Comparison of ENCODE assay signal across 1 cellular context in the genomic region with DNA sequence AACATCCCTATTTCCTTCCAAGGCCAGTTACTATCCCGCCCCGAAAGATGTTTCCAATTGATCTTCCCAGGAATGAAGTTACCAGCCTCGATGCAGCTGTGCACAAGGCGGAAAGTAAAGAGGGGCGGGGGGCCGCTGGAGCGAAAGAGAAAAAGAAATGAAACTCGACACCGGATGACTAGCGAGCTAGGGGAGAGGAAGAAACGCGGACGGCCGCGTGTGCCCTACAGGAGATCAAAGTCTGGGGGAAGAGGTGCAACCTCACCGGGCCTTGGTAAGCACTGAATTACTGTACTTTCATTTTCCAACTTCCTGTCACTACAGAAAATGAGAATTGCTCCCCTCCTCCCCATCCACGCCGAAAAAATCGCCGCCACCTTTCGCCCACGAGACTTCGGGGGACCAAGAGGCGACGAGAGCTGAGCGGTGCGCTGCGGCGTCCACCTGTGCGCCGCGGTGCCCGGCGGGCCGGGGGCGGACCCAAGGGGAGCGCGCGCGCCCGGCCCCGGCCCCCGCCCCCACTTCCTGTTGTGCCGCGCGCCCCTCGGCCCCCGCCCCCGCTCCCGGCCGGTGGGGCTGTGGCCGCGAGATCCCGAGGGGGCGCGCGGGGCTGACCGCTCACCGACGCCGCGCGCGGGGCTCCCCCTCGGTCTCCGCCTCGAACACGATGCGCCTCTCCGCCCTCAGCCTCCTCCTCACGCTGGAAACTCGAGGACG.
TF ChIP-seq lines count a peak whose summit lies in the region.

No MANE protein-coding gene starts in this region.

TF ChIP-seq in GM12878, 131 proteins besides CTCF, POLR2A, EP300 and RAD21 (continues in another document):
- TF ChIP-seq SREBF2 (IDR thresholded peaks at IDR 0.05; ENCODE audit: low read length) = no peak
- peak; percentile 62 to 74 for TF ChIP-seq IKZF2 (IDR thresholded peaks at IDR 0.05)
- TF ChIP-seq ETV6 (conservative IDR thresholded peaks at IDR 0.05 in 1 of 2, IDR thresholded peaks at IDR 0.05 in 1 of 2; ENCODE audit: borderline replicate concordance in 1 of 2, low read depth in 1 of 2) = peak in 1 of 2 experiments; percentile 97; a peak in 2 of 4 replicates
- peak; percentile 23; the same call in 1 of the 2 replicates for TF ChIP-seq POLR2AphosphoS2 (IDR thresholded peaks at IDR 0.05; ENCODE audit: low read depth, low read length)
- TF ChIP-seq SRF (IDR thresholded peaks at IDR 0.05; ENCODE audit: low read depth in 2 of 2, low read length in 2 of 2) = no peak
- TF ChIP-seq TCF12 (IDR thresholded peaks at IDR 0.05; ENCODE audit: low read depth, low read length) = peak; percentile 55; the same call in 1 of the 2 replicates
- peak; percentile 72 to 83; a peak in 3 of 4 replicates for TF ChIP-seq BHLHE40 (IDR thresholded peaks at IDR 0.05; ENCODE audit: borderline replicate concordance in 1 of 2, low read depth in 2 of 2, low read length in 1 of 2)
- no peak for TF ChIP-seq CEBPB (IDR thresholded peaks at IDR 0.05; ENCODE audit: borderline replicate concordance in 1 of 2, low read depth in 2 of 2, low read length in 2 of 2)
- peak; percentile 97 for TF ChIP-seq TCF7 (IDR thresholded peaks at IDR 0.05; ENCODE audit: borderline replicate concordance)
- TF ChIP-seq, protein P1, sequence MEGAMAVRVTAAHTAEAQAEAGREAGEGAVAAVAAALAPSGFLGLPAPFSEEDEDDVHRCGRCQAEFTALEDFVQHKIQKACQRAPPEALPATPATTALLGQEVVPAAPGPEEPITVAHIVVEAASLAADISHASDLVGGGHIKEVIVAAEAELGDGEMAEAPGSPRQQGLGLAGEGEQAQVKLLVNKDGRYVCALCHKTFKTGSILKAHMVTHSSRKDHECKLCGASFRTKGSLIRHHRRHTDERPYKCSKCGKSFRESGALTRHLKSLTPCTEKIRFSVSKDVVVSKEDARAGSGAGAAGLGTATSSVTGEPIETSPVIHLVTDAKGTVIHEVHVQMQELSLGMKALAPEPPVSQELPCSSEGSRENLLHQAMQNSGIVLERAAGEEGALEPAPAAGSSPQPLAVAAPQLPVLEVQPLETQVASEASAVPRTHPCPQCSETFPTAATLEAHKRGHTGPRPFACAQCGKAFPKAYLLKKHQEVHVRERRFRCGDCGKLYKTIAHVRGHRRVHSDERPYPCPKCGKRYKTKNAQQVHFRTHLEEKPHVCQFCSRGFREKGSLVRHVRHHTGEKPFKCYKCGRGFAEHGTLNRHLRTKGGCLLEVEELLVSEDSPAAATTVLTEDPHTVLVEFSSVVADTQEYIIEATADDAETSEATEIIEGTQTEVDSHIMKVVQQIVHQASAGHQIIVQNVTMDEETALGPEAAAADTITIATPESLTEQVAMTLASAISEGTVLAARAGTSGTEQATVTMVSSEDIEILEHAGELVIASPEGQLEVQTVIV (IDR thresholded peaks at IDR 0.05; ENCODE audit: borderline replicate concordance, partially characterized antibody) = no peak
- TF ChIP-seq LARP7 (IDR thresholded peaks at IDR 0.05) = no peak
- TF ChIP-seq PAX5 (IDR thresholded peaks at IDR 0.05; ENCODE audit: borderline replicate concordance, low read depth, low read length) = no peak; the same call in 1 of the 2 replicates
- TF ChIP-seq MYB (IDR thresholded peaks at IDR 0.05; ENCODE audit: borderline replicate concordance, low read depth, low read length) = no peak
- TF ChIP-seq RAD51 (IDR thresholded peaks at IDR 0.05) = no peak
- peak; percentile 35; the same call in 1 of the 2 replicates for TF ChIP-seq HCFC1 (IDR thresholded peaks at IDR 0.05; ENCODE audit: low read length)
- peak; percentile 44; the same call in 1 of the 2 replicates for TF ChIP-seq MTA2 (IDR thresholded peaks at IDR 0.05; ENCODE audit: low read depth)
- TF ChIP-seq CREB1 (IDR thresholded peaks at IDR 0.05; ENCODE audit: low read depth) = peak; percentile 69; the same call in 1 of the 2 replicates
- TF ChIP-seq, protein P2, sequence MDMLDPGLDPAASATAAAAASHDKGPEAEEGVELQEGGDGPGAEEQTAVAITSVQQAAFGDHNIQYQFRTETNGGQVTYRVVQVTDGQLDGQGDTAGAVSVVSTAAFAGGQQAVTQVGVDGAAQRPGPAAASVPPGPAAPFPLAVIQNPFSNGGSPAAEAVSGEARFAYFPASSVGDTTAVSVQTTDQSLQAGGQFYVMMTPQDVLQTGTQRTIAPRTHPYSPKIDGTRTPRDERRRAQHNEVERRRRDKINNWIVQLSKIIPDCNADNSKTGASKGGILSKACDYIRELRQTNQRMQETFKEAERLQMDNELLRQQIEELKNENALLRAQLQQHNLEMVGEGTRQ (IDR thresholded peaks at IDR 0.05; ENCODE audit: borderline replicate concordance, low read depth, low read length) = no peak
- peak; percentile 71; the same call in 1 of the 2 replicates for TF ChIP-seq HDGF (IDR thresholded peaks at IDR 0.05)
- TF ChIP-seq NR2C1 (IDR thresholded peaks at IDR 0.05) = no peak
- no peak for TF ChIP-seq RCOR1 (conservative IDR thresholded peaks at IDR 0.05; ENCODE audit: low read depth, low read length)
- peak; percentile 63 for TF ChIP-seq RUNX3 (IDR thresholded peaks at IDR 0.05; ENCODE audit: low read length)
- peak; percentile 77 for TF ChIP-seq CREM (IDR thresholded peaks at IDR 0.05; ENCODE audit: low read depth)
- no peak; the same call in 1 of the 2 replicates for TF ChIP-seq EED (IDR thresholded peaks at IDR 0.05; ENCODE audit: low read depth)
- no peak for TF ChIP-seq NRF1 (conservative IDR thresholded peaks at IDR 0.05; ENCODE audit: low read depth, low read length)
- TF ChIP-seq EGR1 (IDR thresholded peaks at IDR 0.05; ENCODE audit: borderline replicate concordance in 1 of 2, low read depth in 2 of 2, low read length in 2 of 2) = peak; percentile 12 to 90
- peak; percentile 35; the same call in 1 of the 2 replicates for TF ChIP-seq NFIC (IDR thresholded peaks at IDR 0.05; ENCODE audit: low read depth, low read length)
- TF ChIP-seq, protein P3, sequence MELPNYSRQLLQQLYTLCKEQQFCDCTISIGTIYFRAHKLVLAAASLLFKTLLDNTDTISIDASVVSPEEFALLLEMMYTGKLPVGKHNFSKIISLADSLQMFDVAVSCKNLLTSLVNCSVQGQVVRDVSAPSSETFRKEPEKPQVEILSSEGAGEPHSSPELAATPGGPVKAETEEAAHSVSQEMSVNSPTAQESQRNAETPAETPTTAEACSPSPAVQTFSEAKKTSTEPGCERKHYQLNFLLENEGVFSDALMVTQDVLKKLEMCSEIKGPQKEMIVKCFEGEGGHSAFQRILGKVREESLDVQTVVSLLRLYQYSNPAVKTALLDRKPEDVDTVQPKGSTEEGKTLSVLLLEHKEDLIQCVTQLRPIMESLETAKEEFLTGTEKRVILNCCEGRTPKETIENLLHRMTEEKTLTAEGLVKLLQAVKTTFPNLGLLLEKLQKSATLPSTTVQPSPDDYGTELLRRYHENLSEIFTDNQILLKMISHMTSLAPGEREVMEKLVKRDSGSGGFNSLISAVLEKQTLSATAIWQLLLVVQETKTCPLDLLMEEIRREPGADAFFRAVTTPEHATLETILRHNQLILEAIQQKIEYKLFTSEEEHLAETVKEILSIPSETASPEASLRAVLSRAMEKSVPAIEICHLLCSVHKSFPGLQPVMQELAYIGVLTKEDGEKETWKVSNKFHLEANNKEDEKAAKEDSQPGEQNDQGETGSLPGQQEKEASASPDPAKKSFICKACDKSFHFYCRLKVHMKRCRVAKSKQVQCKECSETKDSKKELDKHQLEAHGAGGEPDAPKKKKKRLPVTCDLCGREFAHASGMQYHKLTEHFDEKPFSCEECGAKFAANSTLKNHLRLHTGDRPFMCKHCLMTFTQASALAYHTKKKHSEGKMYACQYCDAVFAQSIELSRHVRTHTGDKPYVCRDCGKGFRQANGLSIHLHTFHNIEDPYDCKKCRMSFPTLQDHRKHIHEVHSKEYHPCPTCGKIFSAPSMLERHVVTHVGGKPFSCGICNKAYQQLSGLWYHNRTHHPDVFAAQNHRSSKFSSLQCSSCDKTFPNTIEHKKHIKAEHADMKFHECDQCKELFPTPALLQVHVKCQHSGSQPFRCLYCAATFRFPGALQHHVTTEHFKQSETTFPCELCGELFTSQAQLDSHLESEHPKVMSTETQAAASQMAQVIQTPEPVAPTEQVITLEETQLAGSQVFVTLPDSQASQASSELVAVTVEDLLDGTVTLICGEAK (IDR thresholded peaks at IDR 0.05; ENCODE audit: borderline replicate concordance) = peak; percentile 60; the same call in 1 of the 2 replicates
- TF ChIP-seq, protein P4, sequence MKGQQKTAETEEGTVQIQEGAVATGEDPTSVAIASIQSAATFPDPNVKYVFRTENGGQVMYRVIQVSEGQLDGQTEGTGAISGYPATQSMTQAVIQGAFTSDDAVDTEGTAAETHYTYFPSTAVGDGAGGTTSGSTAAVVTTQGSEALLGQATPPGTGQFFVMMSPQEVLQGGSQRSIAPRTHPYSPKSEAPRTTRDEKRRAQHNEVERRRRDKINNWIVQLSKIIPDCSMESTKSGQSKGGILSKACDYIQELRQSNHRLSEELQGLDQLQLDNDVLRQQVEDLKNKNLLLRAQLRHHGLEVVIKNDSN (IDR thresholded peaks at IDR 0.05; ENCODE audit: borderline replicate concordance, extremely low read length, insufficient read depth, low read depth, low read length) = no peak
- peak; percentile 93 for TF ChIP-seq NBN (IDR thresholded peaks at IDR 0.05)
- TF ChIP-seq, protein P5, sequence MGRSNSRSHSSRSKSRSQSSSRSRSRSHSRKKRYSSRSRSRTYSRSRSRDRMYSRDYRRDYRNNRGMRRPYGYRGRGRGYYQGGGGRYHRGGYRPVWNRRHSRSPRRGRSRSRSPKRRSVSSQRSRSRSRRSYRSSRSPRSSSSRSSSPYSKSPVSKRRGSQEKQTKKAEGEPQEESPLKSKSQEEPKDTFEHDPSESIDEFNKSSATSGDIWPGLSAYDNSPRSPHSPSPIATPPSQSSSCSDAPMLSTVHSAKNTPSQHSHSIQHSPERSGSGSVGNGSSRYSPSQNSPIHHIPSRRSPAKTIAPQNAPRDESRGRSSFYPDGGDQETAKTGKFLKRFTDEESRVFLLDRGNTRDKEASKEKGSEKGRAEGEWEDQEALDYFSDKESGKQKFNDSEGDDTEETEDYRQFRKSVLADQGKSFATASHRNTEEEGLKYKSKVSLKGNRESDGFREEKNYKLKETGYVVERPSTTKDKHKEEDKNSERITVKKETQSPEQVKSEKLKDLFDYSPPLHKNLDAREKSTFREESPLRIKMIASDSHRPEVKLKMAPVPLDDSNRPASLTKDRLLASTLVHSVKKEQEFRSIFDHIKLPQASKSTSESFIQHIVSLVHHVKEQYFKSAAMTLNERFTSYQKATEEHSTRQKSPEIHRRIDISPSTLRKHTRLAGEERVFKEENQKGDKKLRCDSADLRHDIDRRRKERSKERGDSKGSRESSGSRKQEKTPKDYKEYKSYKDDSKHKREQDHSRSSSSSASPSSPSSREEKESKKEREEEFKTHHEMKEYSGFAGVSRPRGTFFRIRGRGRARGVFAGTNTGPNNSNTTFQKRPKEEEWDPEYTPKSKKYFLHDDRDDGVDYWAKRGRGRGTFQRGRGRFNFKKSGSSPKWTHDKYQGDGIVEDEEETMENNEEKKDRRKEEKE (IDR thresholded peaks at IDR 0.05) = no peak
- no peak for TF ChIP-seq NR2C2 (IDR thresholded peaks at IDR 0.05; ENCODE audit: borderline replicate concordance, control insufficient read depth, insufficient read length, low read depth)
- TF ChIP-seq KLF5 (IDR thresholded peaks at IDR 0.05; ENCODE audit: partially characterized antibody) = peak; percentile 25
- no peak for TF ChIP-seq ZNF622 (IDR thresholded peaks at IDR 0.05)
- peak; percentile 31; the same call in 1 of the 2 replicates for TF ChIP-seq SIN3A (IDR thresholded peaks at IDR 0.05; ENCODE audit: low read depth, low read length)
- TF ChIP-seq, protein P6, sequence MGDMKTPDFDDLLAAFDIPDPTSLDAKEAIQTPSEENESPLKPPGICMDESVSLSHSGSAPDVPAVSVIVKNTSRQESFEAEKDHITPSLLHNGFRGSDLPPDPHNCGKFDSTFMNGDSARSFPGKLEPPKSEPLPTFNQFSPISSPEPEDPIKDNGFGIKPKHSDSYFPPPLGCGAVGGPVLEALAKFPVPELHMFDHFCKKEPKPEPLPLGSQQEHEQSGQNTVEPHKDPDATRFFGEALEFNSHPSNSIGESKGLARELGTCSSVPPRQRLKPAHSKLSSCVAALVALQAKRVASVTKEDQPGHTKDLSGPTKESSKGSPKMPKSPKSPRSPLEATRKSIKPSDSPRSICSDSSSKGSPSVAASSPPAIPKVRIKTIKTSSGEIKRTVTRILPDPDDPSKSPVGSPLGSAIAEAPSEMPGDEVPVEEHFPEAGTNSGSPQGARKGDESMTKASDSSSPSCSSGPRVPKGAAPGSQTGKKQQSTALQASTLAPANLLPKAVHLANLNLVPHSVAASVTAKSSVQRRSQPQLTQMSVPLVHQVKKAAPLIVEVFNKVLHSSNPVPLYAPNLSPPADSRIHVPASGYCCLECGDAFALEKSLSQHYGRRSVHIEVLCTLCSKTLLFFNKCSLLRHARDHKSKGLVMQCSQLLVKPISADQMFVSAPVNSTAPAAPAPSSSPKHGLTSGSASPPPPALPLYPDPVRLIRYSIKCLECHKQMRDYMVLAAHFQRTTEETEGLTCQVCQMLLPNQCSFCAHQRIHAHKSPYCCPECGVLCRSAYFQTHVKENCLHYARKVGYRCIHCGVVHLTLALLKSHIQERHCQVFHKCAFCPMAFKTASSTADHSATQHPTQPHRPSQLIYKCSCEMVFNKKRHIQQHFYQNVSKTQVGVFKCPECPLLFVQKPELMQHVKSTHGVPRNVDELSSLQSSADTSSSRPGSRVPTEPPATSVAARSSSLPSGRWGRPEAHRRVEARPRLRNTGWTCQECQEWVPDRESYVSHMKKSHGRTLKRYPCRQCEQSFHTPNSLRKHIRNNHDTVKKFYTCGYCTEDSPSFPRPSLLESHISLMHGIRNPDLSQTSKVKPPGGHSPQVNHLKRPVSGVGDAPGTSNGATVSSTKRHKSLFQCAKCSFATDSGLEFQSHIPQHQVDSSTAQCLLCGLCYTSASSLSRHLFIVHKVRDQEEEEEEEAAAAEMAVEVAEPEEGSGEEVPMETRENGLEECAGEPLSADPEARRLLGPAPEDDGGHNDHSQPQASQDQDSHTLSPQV (IDR thresholded peaks at IDR 0.05) = no peak
- peak; percentile 60; the same call in 1 of the 2 replicates for TF ChIP-seq SMARCA5 (IDR thresholded peaks at IDR 0.05)
- TF ChIP-seq BCL11A (IDR thresholded peaks at IDR 0.05; ENCODE audit: low read depth, low read length) = 0 out of 2 replicates have a peak, but pooled peaks have one; percentile 7
- TF ChIP-seq, protein P7, sequence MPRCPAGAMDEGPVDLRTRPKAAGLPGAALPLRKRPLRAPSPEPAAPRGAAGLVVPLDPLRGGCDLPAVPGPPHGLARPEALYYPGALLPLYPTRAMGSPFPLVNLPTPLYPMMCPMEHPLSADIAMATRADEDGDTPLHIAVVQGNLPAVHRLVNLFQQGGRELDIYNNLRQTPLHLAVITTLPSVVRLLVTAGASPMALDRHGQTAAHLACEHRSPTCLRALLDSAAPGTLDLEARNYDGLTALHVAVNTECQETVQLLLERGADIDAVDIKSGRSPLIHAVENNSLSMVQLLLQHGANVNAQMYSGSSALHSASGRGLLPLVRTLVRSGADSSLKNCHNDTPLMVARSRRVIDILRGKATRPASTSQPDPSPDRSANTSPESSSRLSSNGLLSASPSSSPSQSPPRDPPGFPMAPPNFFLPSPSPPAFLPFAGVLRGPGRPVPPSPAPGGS (IDR thresholded peaks at IDR 0.05; ENCODE audit: borderline replicate concordance, insufficient read depth, low read depth, low read length, poor library complexity, severe bottlenecking) = no peak
- peak; percentile 40; the same call in 1 of the 2 replicates for TF ChIP-seq YY1 (IDR thresholded peaks at IDR 0.05; ENCODE audit: low read depth, low read length)
- TF ChIP-seq SPI1 (IDR thresholded peaks at IDR 0.05; ENCODE audit: borderline replicate concordance, insufficient read depth, low read depth, low read length) = peak; percentile 40; the same call in 1 of the 2 replicates
